ENCODE assay signal across 12 cellular contexts in the genomic region with DNA sequence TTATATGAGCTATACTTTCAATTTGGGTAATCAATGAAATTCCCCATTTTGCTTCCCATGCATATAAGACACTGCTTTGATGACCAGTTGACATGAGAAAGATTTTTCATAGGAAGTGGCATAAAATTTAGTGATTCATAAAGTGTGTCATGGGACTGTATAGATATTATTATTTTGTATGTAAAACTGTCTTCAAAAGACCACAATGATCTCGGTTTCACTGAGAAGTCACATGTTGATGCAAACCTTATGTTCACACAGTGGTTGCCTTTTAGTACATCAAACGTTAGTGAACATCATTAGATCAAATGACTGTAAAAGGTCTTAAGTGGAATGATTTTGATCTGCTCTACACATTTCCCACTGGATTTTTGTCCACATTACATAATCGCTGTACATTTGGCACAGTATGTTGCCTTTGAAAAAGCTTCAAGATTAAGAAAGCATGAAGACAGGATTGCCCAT.
DNase-seq lines count a peak whose midpoint lies in the region; ATAC-seq lines count a peak whose summit lies in the region.
"Had no signal": no experiment of that assay in that cellular context is flagged by ENCODE, and none has a peak within 500 bp of the region (broad histone marks: within the 10 kb centered on the region; RNA-seq: fewer than 3 reads in every experiment).

No MANE protein-coding gene starts in this region.

- peak; percentile 94 for ATAC-seq in GM19043 (IDR thresholded peaks at IDR 0.05; ENCODE audit: low read depth, unreplicated experiment)
- peak; percentile 87 for ATAC-seq in HG02610 (IDR thresholded peaks at IDR 0.05; ENCODE audit: unreplicated experiment)
- peak; percentile 96 for ATAC-seq in HG03432 (IDR thresholded peaks at IDR 0.05; ENCODE audit: unreplicated experiment)
- no peak for ATAC-seq in T-cell (replicated peaks in 1 of 4)

- no peak overlapping the region for H3K27ac ChIP-seq in ACC112 (ENCODE audit: low read depth, low read length)
- no peak overlapping the region for H3K27ac ChIP-seq in SJCRH30
- H3K27ac ChIP-seq: prostate gland had no signal

- H3K79me2 ChIP-seq in ACC112 (ENCODE audit: control insufficient read depth, insufficient read depth, low read length, unreplicated experiment): no peaks in the 10 kb centered on the region

- POLR2A ChIA-PET in T-cell (lab: Charles Lee): no interaction called here

- peaks cover 0 to under 1% (median 0%) of the 10 kb centered on the region in 3 donors for H3K9me3 Mint-ChIP-seq in T-cell
- H3K9me3 Mint-ChIP-seq: activated T-cell treated with anti-CD3 and anti-CD28 coated beads, Interleukin-2, amount 50 U/mL, for 24 hours had no signal

- no peak overlapping the region for H3K27ac Mint-ChIP-seq in T-cell
- H3K27ac Mint-ChIP-seq: activated T-cell treated with anti-CD3 and anti-CD28 coated beads, Interleukin-2, amount 50 U/mL, for 24 hours had no signal

- H3K4me1 Mint-ChIP-seq in T-cell: no peaks in the 10 kb centered on the region

- H3K36me3 ChIP-seq in ACC112 (ENCODE audit: insufficient read depth, low read length) (no peaks in the 10 kb centered on the region), SJCRH30 (no peaks in the 10 kb centered on the region)
- H3K36me3 ChIP-seq: prostate gland had no signal

- H3K4me3 ChIP-seq in ACC112 (ENCODE audit: low read depth, low read length) (no peak overlapping the region), SJCRH30 (no peak overlapping the region)
- H3K4me3 ChIP-seq: prostate gland had no signal

- H3K4me1 ChIP-seq in ACC112 (ENCODE audit: control insufficient read depth, insufficient read depth, low read length, unreplicated experiment) (no peaks in the 10 kb centered on the region), SJCRH30 (no peaks in the 10 kb centered on the region)
- H3K4me1 ChIP-seq: prostate gland had no signal

- no peak for DNase-seq in NCI-H1092 treated with DMSO at 0.1 percent for 48 hours (lab: John Stamatoyannopoulos, UW)
- no peak for DNase-seq in mucosa of gallbladder (ENCODE audit: low spot score)
- no peak for DNase-seq in T-cell
- DNase-seq in SJCRH30: no peak
- DNase-seq: activated T-cell treated with anti-CD3 and anti-CD28 coated beads, Interleukin-2, amount 50 U/mL, for 24 hours; MV-4-11; T-helper 9 cell had no signal

- H3K27me3 ChIP-seq in ACC112 (ENCODE audit: insufficient read depth, low read length): no peaks in the 10 kb centered on the region
- no peaks in the 10 kb centered on the region for H3K27me3 ChIP-seq in SJCRH30

- H3K9me3 ChIP-seq in SJCRH30 (replicated peaks): no peaks in the 10 kb centered on the region
- H3K9me3 ChIP-seq: prostate gland had no signal

- CTCF ChIA-PET in T-cell (lab: Charles Lee): interaction anchor here in 1 of 2 donors (0.6 kb wide), 2 partner anchors 64 to 1524 kb away, joined by 3 read pairs; no protein-coding TSS in a partner anchor

- H2AFZ ChIP-seq in ACC112 (ENCODE audit: low read length, unreplicated experiment): peak overlapping the region; percentile 28

- no peaks in the 10 kb centered on the region for H3K36me3 Mint-ChIP-seq in T-cell

- no peak overlapping the region for H3K4me3 Mint-ChIP-seq in T-cell
- H3K4me3 Mint-ChIP-seq: activated T-cell treated with anti-CD3 and anti-CD28 coated beads, Interleukin-2, amount 50 U/mL, for 24 hours had no signal

- H3K27me3 Mint-ChIP-seq in T-cell: no peaks in the 10 kb centered on the region
- H3K27me3 Mint-ChIP-seq: activated T-cell treated with anti-CD3 and anti-CD28 coated beads, Interleukin-2, amount 50 U/mL, for 24 hours had no signal

Comparison
In these comparisons a context has a peak if more than half of its experiments do, and no peak if none do; other contexts are left out.
1. ATAC-seq: peak in GM19043 (single experiment), HG02610 (single experiment) and HG03432 (single experiment); none in T-cell (0 of 4).